In genomic region chrX:2261838-2262678, GRCh38 we compare ENCODE assay signal across 16 cellular contexts.
DNase-seq lines count a peak whose midpoint lies in the region; ATAC-seq and TF ChIP-seq lines count a peak whose summit lies in the region.
"Had no signal": no experiment of that assay in that cellular context is flagged by ENCODE, and none has a peak within 500 bp of the region (broad histone marks: within the 10 kb centered on the region; RNA-seq: fewer than 3 reads in every experiment).

No MANE protein-coding gene starts in this region.

- TF ChIP-seq POLR2A in upper lobe of left lung (IDR thresholded peaks at IDR 0.05): no peak

- no peak for DNase-seq in activated CD8-positive, alpha-beta T cell treated with anti-CD3 and anti-CD28 coated beads, Interleukin-2, amount 10 ng/mL, durations not matched to agents 7 days and 5 days
- DNase-seq in activated CD8-positive, alpha-beta T cell treated with anti-CD3 and anti-CD28 coated beads for 36 hours: no peak
- DNase-seq in endodermal cell: peak; percentile 54
- no peak for DNase-seq in naive thymus-derived CD4-positive, alpha-beta T cell
- no peak for DNase-seq in upper lobe of left lung
- no peak for DNase-seq in activated CD4-positive, alpha-beta T cell treated with anti-CD3 and anti-CD28 coated beads, Interleukin-2, amount 50 U/mL, for 4 hours
- no peak for DNase-seq in NCI-H2227 treated with DMSO at 0.1 percent for 48 hours (lab: John Stamatoyannopoulos, UW)
- DNase-seq: 8988T, Calu3, cortex of kidney, NCI-H526, RPMI8226 had no signal

- H3K9me3 ChIP-seq in endodermal cell (ENCODE audit: control insufficient read depth, low read length): no peaks in the 10 kb centered on the region
- no peaks in the 10 kb centered on the region for H3K9me3 ChIP-seq in naive thymus-derived CD4-positive, alpha-beta T cell (ENCODE audit: control insufficient read depth in 2 of 3, low read length in 3 of 3)
- H3K9me3 ChIP-seq in upper lobe of left lung: no peaks in the 10 kb centered on the region
- H3K9me3 ChIP-seq: tibial artery had no signal

- 94% methylated on average over 16 to 20 of the region's 20 CpGs for WGBS in endodermal cell (ENCODE audit: insufficient coverage in 1 of 2, insufficient read length in 1 of 2), 2 experiments
- 81 to 88% methylated on average over 17 to 18 of the region's 20 CpGs for WGBS in upper lobe of left lung, 2 donors

- H3K9me3 Mint-ChIP-seq in activated CD8-positive, alpha-beta T cell treated with anti-CD3 and anti-CD28 coated beads, Interleukin-2, amount 10 ng/mL, durations not matched to agents 7 days and 5 days (ENCODE audit: insufficient read depth): no peaks in the 10 kb centered on the region
- peaks cover 6% of the 10 kb centered on the region for H3K9me3 Mint-ChIP-seq in activated CD8-positive, alpha-beta T cell treated with anti-CD3 and anti-CD28 coated beads for 36 hours
- no peaks in the 10 kb centered on the region for H3K9me3 Mint-ChIP-seq in endodermal cell
- H3K9me3 Mint-ChIP-seq in naive thymus-derived CD4-positive, alpha-beta T cell: peaks cover 0 to 26% (median 8%) of the 10 kb centered on the region in 11 donors

- ATAC-seq in activated CD8-positive, alpha-beta T cell treated with anti-CD3 and anti-CD28 coated beads, Interleukin-2, amount 10 ng/mL, durations not matched to agents 7 days and 5 days: peak; percentile 17
- no peak for ATAC-seq in activated CD8-positive, alpha-beta T cell treated with anti-CD3 and anti-CD28 coated beads for 36 hours
- ATAC-seq in naive thymus-derived CD4-positive, alpha-beta T cell: peak; percentile 26
- peak; percentile 32 to 58 for ATAC-seq in upper lobe of left lung (ENCODE audit: low FRiP score in 2 of 2)
- no peak for ATAC-seq in HG02970 (IDR thresholded peaks at IDR 0.05; ENCODE audit: low FRiP score, unreplicated experiment)

- no peak overlapping the region for H3K27ac Mint-ChIP-seq in activated CD8-positive, alpha-beta T cell treated with anti-CD3 and anti-CD28 coated beads, Interleukin-2, amount 10 ng/mL, durations not matched to agents 7 days and 5 days
- H3K27ac Mint-ChIP-seq in activated CD8-positive, alpha-beta T cell treated with anti-CD3 and anti-CD28 coated beads for 36 hours: no peak overlapping the region
- no peak overlapping the region for H3K27ac Mint-ChIP-seq in endodermal cell
- H3K27ac Mint-ChIP-seq in naive thymus-derived CD4-positive, alpha-beta T cell: peak overlapping the region in 1 of 9 donors; percentile 2
- H3K27ac Mint-ChIP-seq: activated naive CD4-positive, alpha-beta T cell treated with anti-CD3 and anti-CD28 coated beads, Interleukin-2, amount 50 U/mL, for 72 hours had no signal

- H3K36me3 Mint-ChIP-seq in activated CD8-positive, alpha-beta T cell treated with anti-CD3 and anti-CD28 coated beads, Interleukin-2, amount 10 ng/mL, durations not matched to agents 7 days and 5 days (ENCODE audit: low read depth): peaks cover 12% of the 10 kb centered on the region
- H3K36me3 Mint-ChIP-seq in activated CD8-positive, alpha-beta T cell treated with anti-CD3 and anti-CD28 coated beads for 36 hours (ENCODE audit: low read depth): peaks cover 33% of the 10 kb centered on the region
- H3K36me3 Mint-ChIP-seq in endodermal cell (ENCODE audit: low read depth): peaks cover 16% of the 10 kb centered on the region
- H3K36me3 Mint-ChIP-seq in naive thymus-derived CD4-positive, alpha-beta T cell: peaks cover 13 to 74% (median 50%) of the 10 kb centered on the region in 5 donors

- no peak overlapping the region for H3K9ac ChIP-seq in endodermal cell (ENCODE audit: extremely low read depth, low read length, poor library complexity, severe bottlenecking)

- TF ChIP-seq CTCF in activated CD8-positive, alpha-beta T cell treated with anti-CD3 and anti-CD28 coated beads for 36 hours (IDR thresholded peaks at IDR 0.05): no peak
- TF ChIP-seq CTCF in endodermal cell (conservative IDR thresholded peaks at IDR 0.05) (no peak), upper lobe of left lung (IDR thresholded peaks at IDR 0.05) (no peak)

- no peak overlapping the region for H3K4me3 Mint-ChIP-seq in activated CD8-positive, alpha-beta T cell treated with anti-CD3 and anti-CD28 coated beads, Interleukin-2, amount 10 ng/mL, durations not matched to agents 7 days and 5 days
- H3K4me3 Mint-ChIP-seq in activated CD8-positive, alpha-beta T cell treated with anti-CD3 and anti-CD28 coated beads for 36 hours: no peak overlapping the region
- H3K4me3 Mint-ChIP-seq in endodermal cell: no peak overlapping the region
- no peak overlapping the region for H3K4me3 Mint-ChIP-seq in naive thymus-derived CD4-positive, alpha-beta T cell

- CTCF ChIA-PET in activated CD8-positive, alpha-beta T cell treated with anti-CD3 and anti-CD28 coated beads, Interleukin-2, amount 10 ng/mL, durations not matched to agents 7 days and 5 days (lab: Charles Lee): no interaction called here
- CTCF ChIA-PET in activated CD8-positive, alpha-beta T cell treated with anti-CD3 and anti-CD28 coated beads for 36 hours (lab: Charles Lee): no interaction called here
- CTCF ChIA-PET in naive thymus-derived CD4-positive, alpha-beta T cell (lab: Charles Lee): no interaction called here

- no peak for TF ChIP-seq EP300 in upper lobe of left lung (IDR thresholded peaks at IDR 0.05)

- no peaks in the 10 kb centered on the region for H3K27me3 Mint-ChIP-seq in activated CD8-positive, alpha-beta T cell treated with anti-CD3 and anti-CD28 coated beads, Interleukin-2, amount 10 ng/mL, durations not matched to agents 7 days and 5 days (ENCODE audit: low read depth)
- no peaks in the 10 kb centered on the region for H3K27me3 Mint-ChIP-seq in activated CD8-positive, alpha-beta T cell treated with anti-CD3 and anti-CD28 coated beads for 36 hours
- H3K27me3 Mint-ChIP-seq in endodermal cell (ENCODE audit: insufficient read depth): no peaks in the 10 kb centered on the region
- H3K27me3 Mint-ChIP-seq in naive thymus-derived CD4-positive, alpha-beta T cell: no peaks in the 10 kb centered on the region

- intact Hi-C loops in activated CD8-positive, alpha-beta T cell treated with anti-CD3 and anti-CD28 coated beads for 36 hours (cut with micrococcal nuclease): no loop called here
- intact Hi-C loops in naive thymus-derived CD4-positive, alpha-beta T cell (cut with micrococcal nuclease): no loop called here

- no peaks in the 10 kb centered on the region for H3K27me3 ChIP-seq in endodermal cell (ENCODE audit: control insufficient read depth, insufficient read depth, low read length, poor library complexity, severe bottlenecking)
- H3K27me3 ChIP-seq in naive thymus-derived CD4-positive, alpha-beta T cell (ENCODE audit: control insufficient read depth in 2 of 2, insufficient read depth in 2 of 2, low read length in 2 of 2): no peaks in the 10 kb centered on the region
- no peaks in the 10 kb centered on the region for H3K27me3 ChIP-seq in upper lobe of left lung
- H3K27me3 ChIP-seq: tibial artery had no signal

- H3K4me3 ChIP-seq in endodermal cell (ENCODE audit: low read length) (no peak overlapping the region), upper lobe of left lung (no peak overlapping the region)
- no peak overlapping the region for H3K4me3 ChIP-seq in naive thymus-derived CD4-positive, alpha-beta T cell (ENCODE audit: low read length)
- H3K4me3 ChIP-seq: skin epidermis, tibial artery had no signal

- H3K36me3 ChIP-seq in endodermal cell (ENCODE audit: control insufficient read depth, insufficient read depth, low read length) (peaks cover 14% of the 10 kb centered on the region), upper lobe of left lung (peaks cover 3 to 25% (median 16%) of the 10 kb centered on the region in 4 donors)
- H3K36me3 ChIP-seq in naive thymus-derived CD4-positive, alpha-beta T cell (ENCODE audit: control insufficient read depth in 2 of 3, insufficient read depth in 3 of 3, low read length in 3 of 3): peaks cover 0 to 16% (median 5%) of the 10 kb centered on the region in 3 experiments

- H3K4me1 Mint-ChIP-seq in activated CD8-positive, alpha-beta T cell treated with anti-CD3 and anti-CD28 coated beads, Interleukin-2, amount 10 ng/mL, durations not matched to agents 7 days and 5 days (ENCODE audit: low read depth): no peaks in the 10 kb centered on the region
- no peaks in the 10 kb centered on the region for H3K4me1 Mint-ChIP-seq in activated CD8-positive, alpha-beta T cell treated with anti-CD3 and anti-CD28 coated beads for 36 hours (ENCODE audit: low read depth)
- peaks cover 1% of the 10 kb centered on the region for H3K4me1 Mint-ChIP-seq in endodermal cell
- peaks cover 0 to 2% (median 0%) of the 10 kb centered on the region in 7 donors for H3K4me1 Mint-ChIP-seq in naive thymus-derived CD4-positive, alpha-beta T cell

- H3K4me1 ChIP-seq in endodermal cell (ENCODE audit: control insufficient read depth, insufficient read depth, low read length) (no peaks in the 10 kb centered on the region), upper lobe of left lung (no peaks in the 10 kb centered on the region)
- H3K4me1 ChIP-seq in naive thymus-derived CD4-positive, alpha-beta T cell (ENCODE audit: control insufficient read depth in 2 of 2, insufficient read depth in 2 of 2, low read length in 2 of 2): no peaks in the 10 kb centered on the region
- H3K4me1 ChIP-seq: tibial artery had no signal

- H3K27ac ChIP-seq in endodermal cell (ENCODE audit: low read depth, low read length) (no peak overlapping the region), upper lobe of left lung (no peak overlapping the region)
- H3K27ac ChIP-seq in naive thymus-derived CD4-positive, alpha-beta T cell (ENCODE audit: low read depth, low read length): no peak overlapping the region
- H3K27ac ChIP-seq: tibial artery had no signal

- POLR2A ChIA-PET in activated CD8-positive, alpha-beta T cell treated with anti-CD3 and anti-CD28 coated beads, Interleukin-2, amount 10 ng/mL, durations not matched to agents 7 days and 5 days (lab: Charles Lee): no interaction called here
- POLR2A ChIA-PET in activated CD8-positive, alpha-beta T cell treated with anti-CD3 and anti-CD28 coated beads for 36 hours (lab: Charles Lee): no interaction called here
- POLR2A ChIA-PET in naive thymus-derived CD4-positive, alpha-beta T cell (lab: Charles Lee): no interaction called here

Comparison
In these comparisons a context has a peak if more than half of its experiments do, and no peak if none do; other contexts are left out.
1. ATAC-seq: peak in activated CD8-positive, alpha-beta T cell treated with anti-CD3 and anti-CD28 coated beads, Interleukin-2, amount 10 ng/mL, durations not matched to agents 7 days and 5 days (single experiment), naive thymus-derived CD4-positive, alpha-beta T cell (single experiment) and upper lobe of left lung (2 of 2); none in activated CD8-positive, alpha-beta T cell treated with anti-CD3 and anti-CD28 coated beads for 36 hours (single experiment) and HG02970 (single experiment).